Comparison of ENCODE assay signal across 30 cellular contexts in genomic region chr2:216104691-216105090, GRCh38. TPM values are rescaled to one million over a fixed set of nuclear protein-coding genes. Genes with fewer than 3 reads are reported as not detected.
"Had no signal": no experiment of that assay in that cellular context is flagged by ENCODE, and none has a peak within 500 bp of the region (broad histone marks: within the 10 kb centered on the region; RNA-seq: fewer than 3 reads in every experiment).

No MANE protein-coding gene starts in this region.

- ATAC-seq: activated naive CD4-positive, alpha-beta T cell treated with anti-CD3 and anti-CD28 coated beads, Interleukin-2, amount 50 U/mL, for 72 hours; activated T-cell treated with anti-CD3 and anti-CD28 coated beads, Interleukin-2, amount 50 U/mL, for 72 hours; body of pancreas; gastrocnemius medialis; left colon; naive thymus-derived CD4-positive, alpha-beta T cell; stimulated activated memory B cell treated with anti-CD40 and anti-IgM and Interleukin-4, amounts not matched to agents 10 μg/mL and 1 μg/mL and 100 μg/mL, for 72 hours; T-cell had no signal

- H3K4me3 Mint-ChIP-seq: activated T-cell treated with anti-CD3 and anti-CD28 coated beads, Interleukin-2, amount 50 U/mL, for 72 hours; mesothelial cell of epicardium; naive thymus-derived CD4-positive, alpha-beta T cell; stimulated activated memory B cell treated with anti-CD40 and anti-IgM and Interleukin-4, amounts not matched to agents 10 μg/mL and 1 μg/mL and 100 μg/mL, for 72 hours; T-cell had no signal

- H3K4me3 ChIP-seq: body of pancreas, colonic mucosa, gastrocnemius medialis, hepatocyte, sigmoid colon, stomach, testis, transverse colon had no signal

- H3K4me1 ChIP-seq: colonic mucosa, testis had no signal

- H3K27ac Mint-ChIP-seq: activated naive CD4-positive, alpha-beta T cell treated with anti-CD3 and anti-CD28 coated beads, Interleukin-2, amount 50 U/mL, for 72 hours; activated T-cell treated with anti-CD3 and anti-CD28 coated beads, Interleukin-2, amount 50 U/mL, for 72 hours; mesothelial cell of epicardium; naive thymus-derived CD4-positive, alpha-beta T cell; progenitor cell of endocrine pancreas; stimulated activated memory B cell treated with anti-CD40 and anti-IgM and Interleukin-4, amounts not matched to agents 10 μg/mL and 1 μg/mL and 100 μg/mL, for 72 hours had no signal

- H3K27me3 Mint-ChIP-seq: progenitor cell of endocrine pancreas; stimulated activated memory B cell treated with anti-CD40 and anti-IgM and Interleukin-4, amounts not matched to agents 10 μg/mL and 1 μg/mL and 100 μg/mL, for 72 hours; T-cell had no signal

- H3K36me3 Mint-ChIP-seq: mesothelial cell of epicardium had no signal

- H3K4me1 Mint-ChIP-seq: stimulated activated memory B cell treated with anti-CD40 and anti-IgM and Interleukin-4, amounts not matched to agents 10 μg/mL and 1 μg/mL and 100 μg/mL, for 72 hours had no signal

- DNase-seq: activated CD4-positive, alpha-beta T cell treated with anti-CD3 and anti-CD28 coated beads for 4 hours; activated CD4-positive, alpha-beta T cell treated with anti-CD3 and anti-CD28 coated beads, Interleukin-2, amount 50 U/mL, for 4 hours; activated naive CD4-positive, alpha-beta T cell; activated T-cell treated with anti-CD3 and anti-CD28 coated beads for 4 hours; activated T-cell treated with anti-CD3 and anti-CD28 coated beads, Interleukin-2, amount 50 U/mL, for 72 hours; body of pancreas; cerebellar nuclear complex; colonic mucosa; effector memory CD4-positive, alpha-beta T cell; gastrocnemius medialis; islet precursor cell; left colon; naive thymus-derived CD4-positive, alpha-beta T cell; retina; sigmoid colon; small intestine; stimulated activated CD4-positive, alpha-beta T cell treated with anti-CD3 and anti-CD28 coated beads, Interleukin-1b, Interleukin-23, amount 100 ng/mL, for 48 hours; stimulated activated CD4-positive, alpha-beta T cell treated with anti-CD3 and anti-CD28 coated beads, Interleukin-4, amount 100 ng/mL, for 4 hours; stimulated activated CD8-positive, alpha-beta memory T cell treated with anti-CD3 and anti-CD28 coated beads, Interleukin-4, amount 100 ng/mL, for 48 hours; stomach; T-cell; testis; transverse colon had no signal

- H3K9me3 ChIP-seq: body of pancreas, colonic mucosa, gastrocnemius medialis, neutrophil, sigmoid colon, stomach, testis, transverse colon had no signal

- H3K27me3 ChIP-seq: body of pancreas, colonic mucosa, hepatocyte, neutrophil, sigmoid colon, testis, transverse colon had no signal

- H3K27ac ChIP-seq: body of pancreas, colonic mucosa, gastrocnemius medialis, hepatocyte, neutrophil, sigmoid colon, stomach, testis, transverse colon, VCaP had no signal

- H3K36me3 ChIP-seq: colonic mucosa, gastrocnemius medialis, sigmoid colon, transverse colon had no signal

- H3K9me3 Mint-ChIP-seq: activated naive CD4-positive, alpha-beta T cell treated with anti-CD3 and anti-CD28 coated beads, Interleukin-2, amount 50 U/mL, for 72 hours; activated T-cell treated with anti-CD3 and anti-CD28 coated beads, Interleukin-2, amount 50 U/mL, for 72 hours; mesothelial cell of epicardium; stimulated activated memory B cell treated with anti-CD40 and anti-IgM and Interleukin-4, amounts not matched to agents 10 μg/mL and 1 μg/mL and 100 μg/mL, for 72 hours; T-cell had no signal

RNA-seq across cellular contexts. Expression of gene TMEM169, which starts 23.0 kb away (rescaled TPM):
- total RNA-seq: gastrocnemius medialis had no signal
